Comparison of ENCODE assay signal across 20 cellular contexts in genomic region chr3:14577897-14578296, GRCh38. TPM values are rescaled to one million over a fixed set of nuclear protein-coding genes. Genes with fewer than 3 reads are reported as not detected.
"Had no signal": no experiment of that assay in that cellular context is flagged by ENCODE, and none has a peak within 500 bp of the region (broad histone marks: within the 10 kb centered on the region; RNA-seq: fewer than 3 reads in every experiment).

No MANE protein-coding gene starts in this region.

- H3K36me3 ChIP-seq: ascending aorta, breast epithelium, gastrocnemius medialis, heart left ventricle, neural progenitor cell, spleen had no signal

- H3K27ac ChIP-seq: ascending aorta, breast epithelium, epithelial cell of prostate, gastrocnemius medialis, heart left ventricle, neural progenitor cell, spleen had no signal

- H3K4me1 ChIP-seq: ascending aorta, breast epithelium, heart left ventricle, neural progenitor cell had no signal

- H3K4me3 ChIP-seq: ascending aorta, breast epithelium, gastrocnemius medialis, heart left ventricle, neural progenitor cell, spleen had no signal

- H2AFZ ChIP-seq: neural progenitor cell had no signal

- H3K9ac ChIP-seq: neural progenitor cell had no signal

- DNase-seq: activated CD4-positive, alpha-beta T cell treated with anti-CD3 and anti-CD28 coated beads for 1 hour; activated CD4-positive, alpha-beta T cell treated with anti-CD3 and anti-CD28 coated beads, Interleukin-2, amount 50 U/mL, for 4 hours; activated naive CD4-positive, alpha-beta T cell treated with anti-CD3 and anti-CD28 coated beads, Interleukin-2, amount 10 ng/mL, durations not matched to agents 7 days and 5 days; cerebellar nuclear complex; effector memory CD4-positive, alpha-beta T cell; gastrocnemius medialis; left colon; naive B cell; spleen; stimulated activated naive CD8-positive, alpha-beta T cell treated with anti-CD3 and anti-CD28 coated beads, Interleukin-15, amount 100 ng/mL, for 72 hours had no signal

- H3K9me3 ChIP-seq: ascending aorta, breast epithelium, gastrocnemius medialis, heart left ventricle, spleen had no signal

- H3K27me3 ChIP-seq: ascending aorta, breast epithelium, gastrocnemius medialis, neural progenitor cell had no signal

- ATAC-seq: gastrocnemius medialis; heart left ventricle; left colon; sciatic nerve; stimulated activated naive CD8-positive, alpha-beta T cell treated with anti-CD3 and anti-CD28 coated beads, Interleukin-15, amount 100 ng/mL, for 72 hours had no signal

- H3K4me2 ChIP-seq: neural progenitor cell had no signal

RNA-seq across cellular contexts. Expression of gene GRIP2, which starts 37.8 kb away (rescaled TPM):
- total RNA-seq: activated T-helper 2 cell treated with anti-CD3 and anti-CD28 coated beads, Interferon-gamma antibody, Interleukin-2, Interleukin-4, amounts not matched to agents 10 μg/mL and 5 μg/mL and 100 μg/mL, durations not matched to agents 14 hours and 24 hours and 36 hours; lung microvascular endothelial cell; mononuclear cell; pulmonary artery endothelial cell had no signal
